ENCODE assay signal across 18 cellular contexts in genomic region chr9:71483457-71483856, GRCh38.
"Had no signal": no experiment of that assay in that cellular context is flagged by ENCODE, and none has a peak within 500 bp of the region (broad histone marks: within the 10 kb centered on the region; RNA-seq: fewer than 3 reads in every experiment).

No MANE protein-coding gene starts in this region.

- H3K27ac ChIP-seq: ascending aorta, coronary artery, heart left ventricle, left lung, prostate gland, stomach had no signal

- H3K27me3 ChIP-seq: ascending aorta, left lung had no signal

- H3K4me3 Mint-ChIP-seq: activated naive CD4-positive, alpha-beta T cell treated with anti-CD3 and anti-CD28 coated beads, Interleukin-2, amount 10 ng/mL, durations not matched to agents 7 days and 5 days; central memory CD8-positive, alpha-beta T cell; type B pancreatic cell had no signal

- ATAC-seq: activated CD4-positive, CD25-positive, alpha-beta regulatory T cell treated with anti-CD3 and anti-CD28 coated beads, Interleukin-2, amount 50 U/mL, for 24 hours; heart left ventricle; left lung; right cardiac atrium had no signal

- DNase-seq: activated CD4-positive, alpha-beta T cell treated with anti-CD3 and anti-CD28 coated beads, Interleukin-2, amount 50 U/mL, for 1 hour; activated CD8-positive, alpha-beta memory T cell treated with anti-CD3 and anti-CD28 coated beads, Interleukin-2, amount 50 U/mL, for 4 hours; activated effector memory CD4-positive, alpha-beta T cell treated with Interleukin-2 at 50 U/mL for 16 hours; activated naive CD4-positive, alpha-beta T cell treated with anti-CD3 and anti-CD28 coated beads, Interleukin-2, amount 10 ng/mL, durations not matched to agents 7 days and 5 days; activated T-cell treated with anti-CD3 and anti-CD28 coated beads, Interleukin-2, amount 50 U/mL, for 48 hours; erythroblast; foreskin melanocyte; heart left ventricle; left lung; right cardiac atrium; stomach; T1000 had no signal

- H3K4me1 Mint-ChIP-seq: activated naive CD4-positive, alpha-beta T cell treated with anti-CD3 and anti-CD28 coated beads, Interleukin-2, amount 10 ng/mL, durations not matched to agents 7 days and 5 days; central memory CD8-positive, alpha-beta T cell had no signal

- H3K4me1 ChIP-seq: ascending aorta, heart left ventricle, left lung, prostate gland had no signal

- H3K27ac Mint-ChIP-seq: activated naive CD4-positive, alpha-beta T cell treated with anti-CD3 and anti-CD28 coated beads, Interleukin-2, amount 10 ng/mL, durations not matched to agents 7 days and 5 days; type B pancreatic cell had no signal

- H3K9me3 Mint-ChIP-seq: activated naive CD4-positive, alpha-beta T cell treated with anti-CD3 and anti-CD28 coated beads, Interleukin-2, amount 10 ng/mL, durations not matched to agents 7 days and 5 days; central memory CD8-positive, alpha-beta T cell; type B pancreatic cell had no signal

- H3K4me3 ChIP-seq: ascending aorta, coronary artery, heart left ventricle, left lung, prostate gland, stomach had no signal

- H3K36me3 Mint-ChIP-seq: activated naive CD4-positive, alpha-beta T cell treated with anti-CD3 and anti-CD28 coated beads, Interleukin-2, amount 10 ng/mL, durations not matched to agents 7 days and 5 days; type B pancreatic cell had no signal

- H3K9me3 ChIP-seq: ascending aorta, heart left ventricle, left lung, prostate gland, stomach had no signal

- H3K36me3 ChIP-seq: ascending aorta, heart left ventricle, left lung, prostate gland, stomach had no signal
